In genomic region chr19:53989600-53990533, GRCh38 we compare ENCODE assay signal across 14 cellular contexts.
A peak's percentile ranks its signal among the peaks of the same experiment; 100 is the strongest.
DNase-seq lines count a peak whose midpoint lies in the region; ATAC-seq and TF ChIP-seq lines count a peak whose summit lies in the region.
"Had no signal": no experiment of that assay in that cellular context is flagged by ENCODE, and none has a peak within 500 bp of the region (broad histone marks: within the 10 kb centered on the region; RNA-seq: fewer than 3 reads in every experiment).

No MANE protein-coding gene starts in this region.

- H3K4me3 ChIP-seq in LNCaP clone FGC (ENCODE audit: low read depth, low read length): no peak overlapping the region
- H3K4me3 ChIP-seq in cardiac fibroblast (replicated peaks in 1 of 2; ENCODE audit: low read depth in 2 of 2, low read length in 2 of 2): no peak overlapping the region
- H3K4me3 ChIP-seq: dorsolateral prefrontal cortex, hepatocyte, prostate gland had no signal

- TF ChIP-seq CTCF in C4-2B (conservative IDR thresholded peaks at IDR 0.05) (no peak), LNCaP clone FGC (IDR thresholded peaks at IDR 0.05; ENCODE audit: control insufficient read depth, extremely low read depth, insufficient read depth) (no peak), cardiac fibroblast (IDR thresholded peaks at IDR 0.05; ENCODE audit: low read depth, low read length) (no peak)

- peak overlapping the region; percentile 23; the same call in 1 of the 2 replicates for H3K27ac ChIP-seq in C4-2B
- H3K27ac ChIP-seq: hepatocyte, prostate gland had no signal

- peak; percentile 18 for DNase-seq in LNCaP clone FGC (ENCODE audit: low read depth)
- DNase-seq in cardiac fibroblast (ENCODE audit: low read depth in 2 of 2): peak; percentile 46 to 83
- peak; percentile 14 for DNase-seq in midbrain (lab: John Stamatoyannopoulos, UW)
- no peak for DNase-seq in stimulated activated naive CD4-positive, alpha-beta T cell (lab: John Stamatoyannopoulos, UW)
- DNase-seq in NCI-H1105 (lab: John Stamatoyannopoulos, UW): no peak
- DNase-seq: activated effector memory CD4-positive, alpha-beta T cell treated with anti-CD3 and anti-CD28 coated beads, Interleukin-2, amount 50 U/mL, for 16 hours; NCI-H187 treated with DMSO at 0.1 percent for 48 hours; OCI-M1 had no signal

- ATAC-seq in GM18867 (IDR thresholded peaks at IDR 0.05; ENCODE audit: unreplicated experiment) (no peak), HG03159 (IDR thresholded peaks at IDR 0.05; ENCODE audit: unreplicated experiment) (no peak)

Comparison
In these comparisons a context has a peak if more than half of its experiments do, and no peak if none do; other contexts are left out.
1. DNase-seq: peak in LNCaP clone FGC (single experiment), cardiac fibroblast (2 of 2) and midbrain (single experiment); none in stimulated activated naive CD4-positive, alpha-beta T cell (0 of 6) and NCI-H1105 (single experiment).